ENCODE assay signal across 1 cellular context in the genomic region with DNA sequence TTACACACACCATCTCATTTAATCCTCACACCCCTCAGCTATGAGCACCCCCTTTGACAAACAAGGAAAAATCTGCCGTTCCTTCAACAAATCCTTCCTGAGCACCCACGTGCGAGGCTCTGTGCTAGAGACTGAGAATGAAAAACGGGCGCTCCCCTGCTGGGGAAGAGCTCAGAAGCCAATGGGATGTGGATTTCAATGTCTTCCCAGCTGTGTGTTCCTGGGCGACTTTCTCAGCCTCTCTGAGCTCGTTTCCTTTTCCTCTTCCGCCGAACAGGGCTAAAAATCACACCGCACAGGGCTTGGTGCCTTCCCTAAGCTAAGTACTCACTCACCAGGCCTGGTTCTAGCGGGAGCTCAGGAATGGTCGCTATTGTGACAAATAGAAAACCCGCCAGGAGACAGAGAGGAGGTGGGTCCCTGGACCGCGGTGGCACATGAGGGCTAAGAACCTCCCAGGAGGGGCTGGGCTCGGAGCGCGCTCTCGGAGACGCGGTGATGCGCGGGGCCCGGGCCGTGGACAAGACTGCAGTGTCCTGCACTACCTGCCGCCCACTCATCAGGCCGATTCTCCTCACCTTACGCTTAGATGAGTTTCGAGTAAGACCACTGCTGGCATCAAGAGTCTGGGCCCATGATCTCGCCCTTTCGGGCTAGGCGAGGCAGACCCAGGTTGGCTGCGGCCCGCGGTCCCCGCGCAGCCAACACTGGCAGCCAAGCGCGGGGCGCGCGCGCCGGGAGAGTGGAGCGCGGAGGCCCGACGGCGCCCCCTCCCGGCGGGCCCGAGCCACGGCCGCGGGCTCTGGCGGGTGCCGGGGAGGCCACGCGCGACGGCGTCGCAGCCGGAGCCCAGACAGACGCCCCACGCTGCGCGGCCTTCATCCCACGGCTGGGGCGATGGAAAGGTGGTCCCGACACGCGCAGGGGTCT.
A peak's percentile ranks its signal among the peaks of the same experiment; 100 is the strongest.
TF ChIP-seq lines count a peak whose summit lies in the region.

No MANE protein-coding gene starts in this region.

TF ChIP-seq in endothelial cell of umbilical vein, 7 proteins besides CTCF, POLR2A, EP300 and RAD21:
- TF ChIP-seq GATA2 (IDR thresholded peaks at IDR 0.05; ENCODE audit: insufficient read depth, insufficient read length, low read depth, low read length) (no peak), MYC (IDR thresholded peaks at IDR 0.05; ENCODE audit: low read depth, low read length) (no peak), EZH2 (IDR thresholded peaks at IDR 0.05; ENCODE audit: borderline replicate concordance, low read depth, low read length, severe bottlenecking) (peak; percentile 61)
